18 cellular contexts compared by ENCODE assay signal in genomic region chr16:66358231-66358630, GRCh38. TPM values are rescaled to one million over a fixed set of nuclear protein-coding genes. Genes with fewer than 3 reads are reported as not detected.
"Had no signal": no experiment of that assay in that cellular context is flagged by ENCODE, and none has a peak within 500 bp of the region (broad histone marks: within the 10 kb centered on the region; RNA-seq: fewer than 3 reads in every experiment).

No MANE protein-coding gene starts in this region.

- H3K4me2 ChIP-seq: KMS-11 had no signal

- DNase-seq: activated CD4-positive, alpha-beta memory T cell treated with anti-CD3 and anti-CD28 coated beads, Interleukin-2, amount 10 ng/mL, durations not matched to agents 7 days and 5 days; activated CD4-positive, alpha-beta T cell treated with anti-CD3 and anti-CD28 coated beads for 36 hours; activated CD4-positive, alpha-beta T cell treated with anti-CD3 and anti-CD28 coated beads, Interleukin-2, amount 50 U/mL, for 1 hour; activated gamma-delta T cell; activated T-cell treated with anti-CD3 and anti-CD28 coated beads for 4 hours; activated T-cell treated with anti-CD3 and anti-CD28 coated beads, Interleukin-2, amount 50 U/mL, for 48 hours; MG63; NCI-H2029 treated with DMSO at 0.1 percent for 48 hours; WERI-Rb-1 had no signal

- ATAC-seq: activated CD4-positive, alpha-beta T cell treated with anti-CD3 and anti-CD28 coated beads for 36 hours; activated T-helper 17 cell treated with anti-CD3 and anti-CD28 coated beads, Interleukin-2, amount 50 U/mL, for 72 hours; T-cell had no signal

- H3K27me3 ChIP-seq: cardiac muscle cell, MG63 had no signal

- H3K4me3 ChIP-seq: cardiac muscle cell, MG63, SK-N-MC had no signal

- H3K36me3 ChIP-seq: cardiac muscle cell, MG63, WERI-Rb-1 had no signal

- H3K9me3 ChIP-seq: MG63 had no signal

- H3K27ac ChIP-seq: cardiac muscle cell, KMS-11, SK-N-MC, WERI-Rb-1 had no signal

- H3K9ac ChIP-seq: KMS-11 had no signal

RNA-seq across cellular contexts. Expression of gene CDH5, which starts 8.3 kb away (rescaled TPM):
- total RNA-seq: activated CD4-positive, alpha-beta memory T cell treated with anti-CD3 and anti-CD28 coated beads, Interleukin-2, amount 10 ng/mL, durations not matched to agents 7 days and 5 days; activated CD4-positive, alpha-beta T cell treated with anti-CD3 and anti-CD28 coated beads for 36 hours; activated CD8-positive, alpha-beta memory T cell treated with anti-CD3 and anti-CD28 coated beads for 36 hours; activated naive CD4-positive, alpha-beta T cell treated with anti-CD3 and anti-CD28 coated beads for 36 hours; activated T-helper 17 cell treated with anti-CD3 and anti-CD28 coated beads, Interleukin-2, amount 50 U/mL, for 72 hours; PC-3; T-helper 2 cell treated with Interferon-gamma antibody and Interleukin-4, amounts not matched to agents 100 ng/mL and 5 ng/mL, for 36 hours had no signal
